1 cellular context compared by ENCODE assay signal in the genomic region with DNA sequence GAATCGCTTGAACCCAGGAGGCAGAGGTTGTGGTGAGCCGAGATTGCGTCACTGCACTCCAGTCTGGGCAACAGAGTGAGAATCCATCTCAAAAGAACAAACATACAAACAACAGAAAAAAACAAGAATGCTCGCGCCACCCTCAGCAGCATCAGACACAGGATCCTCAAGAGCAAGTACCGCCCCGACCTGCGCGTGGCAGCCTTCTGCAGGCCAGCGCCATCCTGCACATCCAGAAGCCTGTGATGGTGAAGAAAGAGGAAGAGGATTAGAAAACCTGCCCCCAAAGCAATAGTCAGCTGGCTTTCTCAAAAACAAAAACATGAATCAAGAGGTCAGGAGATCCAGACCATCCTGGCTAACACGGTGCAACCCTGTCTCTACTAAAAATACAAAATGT.
A peak's percentile ranks its signal among the peaks of the same experiment; 100 is the strongest.
TF ChIP-seq lines count a peak whose summit lies in the region.

No MANE protein-coding gene starts in this region.

TF ChIP-seq in K562, 482 proteins besides CTCF, POLR2A, EP300 and RAD21 (continued from another document):
- TF ChIP-seq, protein P1, sequence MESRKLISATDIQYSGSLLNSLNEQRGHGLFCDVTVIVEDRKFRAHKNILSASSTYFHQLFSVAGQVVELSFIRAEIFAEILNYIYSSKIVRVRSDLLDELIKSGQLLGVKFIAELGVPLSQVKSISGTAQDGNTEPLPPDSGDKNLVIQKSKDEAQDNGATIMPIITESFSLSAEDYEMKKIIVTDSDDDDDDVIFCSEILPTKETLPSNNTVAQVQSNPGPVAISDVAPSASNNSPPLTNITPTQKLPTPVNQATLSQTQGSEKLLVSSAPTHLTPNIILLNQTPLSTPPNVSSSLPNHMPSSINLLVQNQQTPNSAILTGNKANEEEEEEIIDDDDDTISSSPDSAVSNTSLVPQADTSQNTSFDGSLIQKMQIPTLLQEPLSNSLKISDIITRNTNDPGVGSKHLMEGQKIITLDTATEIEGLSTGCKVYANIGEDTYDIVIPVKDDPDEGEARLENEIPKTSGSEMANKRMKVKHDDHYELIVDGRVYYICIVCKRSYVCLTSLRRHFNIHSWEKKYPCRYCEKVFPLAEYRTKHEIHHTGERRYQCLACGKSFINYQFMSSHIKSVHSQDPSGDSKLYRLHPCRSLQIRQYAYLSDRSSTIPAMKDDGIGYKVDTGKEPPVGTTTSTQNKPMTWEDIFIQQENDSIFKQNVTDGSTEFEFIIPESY (CRISPR knock-in tag; IDR thresholded peaks at IDR 0.05): peak; percentile 89
- TF ChIP-seq CEBPB (tag; IDR thresholded peaks at IDR 0.05): peak; percentile 61
- TF ChIP-seq ZFX (CRISPR knock-in tag; IDR thresholded peaks at IDR 0.05): no peak
